In the genomic region with DNA sequence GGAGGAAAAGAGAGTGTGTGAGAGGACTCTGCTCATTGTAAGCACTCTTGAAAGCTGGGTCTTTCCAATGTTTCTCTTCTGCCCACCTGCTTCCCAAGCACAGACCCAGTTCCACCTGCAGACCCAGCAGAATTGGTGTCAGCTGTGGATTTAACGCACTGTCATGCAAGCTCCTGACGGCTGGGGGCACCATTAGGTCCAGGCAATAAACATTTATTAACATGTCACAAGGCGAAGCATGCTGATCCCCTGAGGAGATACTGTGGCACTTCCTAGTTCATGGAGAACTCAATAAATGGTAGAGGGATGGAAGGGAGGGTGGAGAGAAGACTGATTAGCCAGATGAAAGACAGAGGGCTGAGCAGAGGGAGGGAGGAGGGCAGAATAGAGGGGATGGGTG, we compare ENCODE assay signal across 7 cellular contexts.
DNase-seq lines count a peak whose midpoint lies in the region; ATAC-seq and TF ChIP-seq lines count a peak whose summit lies in the region.

No MANE protein-coding gene starts in this region.

- H3K9ac ChIP-seq in mesenchymal stem cell (ENCODE audit: low read length) = no peak overlapping the region

- H2AK5ac ChIP-seq in mesenchymal stem cell (ENCODE audit: low read length, severe bottlenecking) = no peak overlapping the region

- H3K4me1 ChIP-seq in mesenchymal stem cell (ENCODE audit: control insufficient read depth, insufficient read depth, low read depth, low read length) = peaks cover 3% of the 10 kb centered on the region

- no peak overlapping the region for H3K14ac ChIP-seq in mesenchymal stem cell (ENCODE audit: low read length in 2 of 2)

- H3K4me3 ChIP-seq in GM12865 (ENCODE audit: low read depth, low read length) = no peak overlapping the region
- H3K4me3 ChIP-seq in astrocyte of the cerebellum (ENCODE audit: low read depth, low read length) = no peak overlapping the region
- H3K4me3 ChIP-seq in mesenchymal stem cell (ENCODE audit: insufficient read depth in 1 of 2, low read depth in 1 of 2, low read length in 2 of 2) = no peak overlapping the region

- no peaks in the 10 kb centered on the region for H3K79me1 ChIP-seq in mesenchymal stem cell (replicated peaks; ENCODE audit: low read length, poor library complexity, severe bottlenecking)

- H3K23ac ChIP-seq in mesenchymal stem cell (ENCODE audit: low read length in 2 of 2) = no peak overlapping the region

- no peak overlapping the region for H2BK12ac ChIP-seq in mesenchymal stem cell (ENCODE audit: low read length in 2 of 2)

- ATAC-seq in HG02938 (IDR thresholded peaks at IDR 0.05; ENCODE audit: unreplicated experiment) = no peak

- no peak overlapping the region for H3K4ac ChIP-seq in mesenchymal stem cell (ENCODE audit: low read depth in 1 of 2, low read length in 2 of 2)

- H3K18ac ChIP-seq in mesenchymal stem cell (ENCODE audit: low read depth in 1 of 2, low read length in 2 of 2) = no peak overlapping the region

- H4K91ac ChIP-seq in mesenchymal stem cell (ENCODE audit: low read length) = no peak overlapping the region

- in situ Hi-C loops in astrocyte of the cerebellum (cut with HindIII; ENCODE audit: low sequenced_read_pairs) = no loop called here

- H2AFZ ChIP-seq in mesenchymal stem cell (ENCODE audit: low read depth, low read length) = no peak overlapping the region

- no peak overlapping the region for H3K4me2 ChIP-seq in mesenchymal stem cell (ENCODE audit: low read length, poor library complexity, severe bottlenecking)

- TF ChIP-seq CTCF in GM12865 (IDR thresholded peaks at IDR 0.05; ENCODE audit: insufficient read depth, low read depth, low read length, missing control alignments) = peak; percentile 37
- peak; percentile 19 for TF ChIP-seq CTCF in astrocyte of the cerebellum (IDR thresholded peaks at IDR 0.05; ENCODE audit: low read depth, low read length, missing control alignments)

- no peak overlapping the region for H3K27ac ChIP-seq in mesenchymal stem cell (ENCODE audit: low read length, poor library complexity, severe bottlenecking)

- H2BK15ac ChIP-seq in mesenchymal stem cell (ENCODE audit: low read depth, poor library complexity, severe bottlenecking) = no peak overlapping the region

- H4K8ac ChIP-seq in mesenchymal stem cell (ENCODE audit: low read length) = no peak overlapping the region

- no peak overlapping the region for H2BK5ac ChIP-seq in mesenchymal stem cell (ENCODE audit: low read depth, low read length, poor library complexity, severe bottlenecking)

- H3K9me3 ChIP-seq in mesenchymal stem cell (ENCODE audit: control insufficient read depth, low read length) = no peaks in the 10 kb centered on the region

- WGBS in mesenchymal stem cell = 41% methylated on average over 3 of the region's 3 CpGs

- H3K27me3 ChIP-seq in mesenchymal stem cell (ENCODE audit: control insufficient read depth in 1 of 2, insufficient read depth in 1 of 2, low read length in 2 of 2) = peaks cover 47 to 51% of the 10 kb centered on the region in 2 experiments

- no peaks in the 10 kb centered on the region for H3K36me3 ChIP-seq in mesenchymal stem cell (ENCODE audit: control insufficient read depth in 1 of 2, insufficient read depth in 2 of 2, low read depth in 1 of 2, low read length in 2 of 2)

- no peak overlapping the region for H2BK120ac ChIP-seq in mesenchymal stem cell (ENCODE audit: low read depth, low read length)

- DNase-seq in GM12865 (ENCODE audit: low read depth) (peak; percentile 32), M059J (ENCODE audit: low read depth) (peak; percentile 32), astrocyte of the cerebellum (ENCODE audit: low read depth) (no peak), mesenchymal stem cell (peak; percentile 21), RKO (ENCODE audit: low spot score) (no peak)
- no peak for DNase-seq in activated CD4-positive, CD25-positive, alpha-beta regulatory T cell (lab: John Stamatoyannopoulos, UW)

Comparison
In these comparisons a context has a peak if more than half of its experiments do, and no peak if none do; other contexts are left out.
1. DNase-seq: peak in GM12865 (single experiment), M059J (single experiment) and mesenchymal stem cell (single experiment); none in astrocyte of the cerebellum (single experiment), RKO (single experiment) and activated CD4-positive, CD25-positive, alpha-beta regulatory T cell (0 of 4).